In the genomic region with DNA sequence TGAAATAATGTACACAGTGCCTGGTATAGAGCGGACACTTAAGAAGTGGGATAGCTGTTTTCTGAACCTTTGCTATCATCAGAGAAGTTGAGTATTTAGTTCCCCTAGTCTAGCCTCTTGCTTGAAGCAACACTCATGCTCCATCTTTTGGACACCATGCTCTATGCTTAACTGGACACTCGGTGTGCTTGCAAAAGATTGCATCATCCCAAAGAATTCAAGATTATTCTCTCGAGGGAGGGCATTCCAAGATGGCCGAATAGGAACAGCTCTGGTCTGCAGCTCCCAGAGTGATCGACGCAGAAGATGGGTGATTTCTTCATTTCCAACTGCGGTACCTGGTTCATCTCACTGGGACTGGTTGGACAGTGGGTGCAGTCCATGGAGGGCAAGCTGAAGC, we compare ENCODE assay signal across 27 cellular contexts.
"Had no signal": no experiment of that assay in that cellular context is flagged by ENCODE, and none has a peak within 500 bp of the region (broad histone marks: within the 10 kb centered on the region; RNA-seq: fewer than 3 reads in every experiment).

No MANE protein-coding gene starts in this region.

- H3K27ac Mint-ChIP-seq: endodermal cell; memory B cell; natural killer cell treated with Interleukin-12 subunit alpha and Interleukin-12 subunit beta and Interleukin-15 and Interleukin-18, amount 100 ng/mL, for 72 hours; neural progenitor cell; stimulated activated memory B cell treated with anti-CD40 and anti-IgM and Interleukin-4, amounts not matched to agents 10 μg/mL and 1 μg/mL and 100 μg/mL, for 72 hours; stimulated activated naive CD8-positive, alpha-beta T cell treated with anti-CD3 and anti-CD28 coated beads, Interleukin-15, Interleukin-2, amounts not matched to agents 100 ng/mL and 50 ng/mL, for 24 hours had no signal

- FAIRE-seq: colon, kidney had no signal

- H3K27me3 Mint-ChIP-seq: memory B cell; natural killer cell treated with Interleukin-12 subunit alpha and Interleukin-12 subunit beta and Interleukin-15 and Interleukin-18, amount 100 ng/mL, for 72 hours; stimulated activated memory B cell treated with anti-CD40 and anti-IgM and Interleukin-4, amounts not matched to agents 10 μg/mL and 1 μg/mL and 100 μg/mL, for 72 hours; stimulated activated naive CD8-positive, alpha-beta T cell treated with anti-CD3 and anti-CD28 coated beads, Interleukin-15, Interleukin-2, amounts not matched to agents 100 ng/mL and 50 ng/mL, for 24 hours had no signal

- H3K4me1 ChIP-seq: gastrocnemius medialis, neural progenitor cell, prostate gland, spleen, suprapubic skin, transverse colon, upper lobe of right lung, uterus had no signal

- H2AFZ ChIP-seq: hepatocyte, neural progenitor cell had no signal

- H3K9me3 Mint-ChIP-seq: endodermal cell had no signal

- H3K4me3 ChIP-seq: gastrocnemius medialis, heart left ventricle, hepatocyte, lung, neural progenitor cell, prostate gland, skin epidermis, spleen, suprapubic skin, transverse colon, upper lobe of right lung, uterus had no signal

- H3K4me3 Mint-ChIP-seq: endodermal cell; memory B cell; natural killer cell treated with Interleukin-12 subunit alpha and Interleukin-12 subunit beta and Interleukin-15 and Interleukin-18, amount 100 ng/mL, for 72 hours; neural progenitor cell; stimulated activated memory B cell treated with anti-CD40 and anti-IgM and Interleukin-4, amounts not matched to agents 10 μg/mL and 1 μg/mL and 100 μg/mL, for 72 hours; stimulated activated naive CD8-positive, alpha-beta T cell treated with anti-CD3 and anti-CD28 coated beads, Interleukin-15, Interleukin-2, amounts not matched to agents 100 ng/mL and 50 ng/mL, for 24 hours had no signal

- H3K36me3 Mint-ChIP-seq: memory B cell; neural progenitor cell; stimulated activated memory B cell treated with anti-CD40 and anti-IgM and Interleukin-4, amounts not matched to agents 10 μg/mL and 1 μg/mL and 100 μg/mL, for 72 hours had no signal

- H3K9me3 ChIP-seq: gastrocnemius medialis, prostate gland, suprapubic skin, transverse colon, upper lobe of right lung, uterus had no signal

- H3K9ac ChIP-seq: neural progenitor cell had no signal

- H3K27me3 ChIP-seq: gastrocnemius medialis, heart left ventricle, hepatocyte, neural progenitor cell, spleen, suprapubic skin, transverse colon, upper lobe of right lung, uterus had no signal

- H3K27ac ChIP-seq: epithelial cell of prostate, gastrocnemius medialis, heart left ventricle, hepatocyte, neural progenitor cell, skin epidermis, spleen, suprapubic skin, transverse colon, upper lobe of right lung, uterus had no signal

- H3K36me3 ChIP-seq: gastrocnemius medialis, heart left ventricle, neural progenitor cell, prostate gland, spleen, suprapubic skin, transverse colon, upper lobe of right lung, uterus had no signal

- H3K4me2 ChIP-seq: hepatocyte, neural progenitor cell had no signal

- ATAC-seq: esophagus mucosa; gastrocnemius medialis; heart left ventricle; left lobe of liver; natural killer cell treated with Interleukin-12 subunit alpha and Interleukin-12 subunit beta and Interleukin-15 and Interleukin-18, amount 100 ng/mL, for 72 hours; right cardiac atrium; stimulated activated memory B cell treated with anti-CD40 and anti-IgM and Interleukin-4, amounts not matched to agents 10 μg/mL and 1 μg/mL and 100 μg/mL, for 72 hours; upper lobe of right lung had no signal

- H3K79me2 ChIP-seq: hepatocyte had no signal

- H3K4me1 Mint-ChIP-seq: endodermal cell; memory B cell; neural progenitor cell; stimulated activated memory B cell treated with anti-CD40 and anti-IgM and Interleukin-4, amounts not matched to agents 10 μg/mL and 1 μg/mL and 100 μg/mL, for 72 hours had no signal

- DNase-seq: effector CD8-positive, alpha-beta T cell; endodermal cell; foreskin fibroblast; gastrocnemius medialis; heart left ventricle; kidney; nucleus accumbens; spleen; stimulated activated CD4-positive, alpha-beta T cell treated with anti-CD3 and anti-CD28 coated beads, Interleukin-4, amount 100 ng/mL, for 4 hours; uterus had no signal
